1 cellular context compared by ENCODE assay signal in the genomic region with DNA sequence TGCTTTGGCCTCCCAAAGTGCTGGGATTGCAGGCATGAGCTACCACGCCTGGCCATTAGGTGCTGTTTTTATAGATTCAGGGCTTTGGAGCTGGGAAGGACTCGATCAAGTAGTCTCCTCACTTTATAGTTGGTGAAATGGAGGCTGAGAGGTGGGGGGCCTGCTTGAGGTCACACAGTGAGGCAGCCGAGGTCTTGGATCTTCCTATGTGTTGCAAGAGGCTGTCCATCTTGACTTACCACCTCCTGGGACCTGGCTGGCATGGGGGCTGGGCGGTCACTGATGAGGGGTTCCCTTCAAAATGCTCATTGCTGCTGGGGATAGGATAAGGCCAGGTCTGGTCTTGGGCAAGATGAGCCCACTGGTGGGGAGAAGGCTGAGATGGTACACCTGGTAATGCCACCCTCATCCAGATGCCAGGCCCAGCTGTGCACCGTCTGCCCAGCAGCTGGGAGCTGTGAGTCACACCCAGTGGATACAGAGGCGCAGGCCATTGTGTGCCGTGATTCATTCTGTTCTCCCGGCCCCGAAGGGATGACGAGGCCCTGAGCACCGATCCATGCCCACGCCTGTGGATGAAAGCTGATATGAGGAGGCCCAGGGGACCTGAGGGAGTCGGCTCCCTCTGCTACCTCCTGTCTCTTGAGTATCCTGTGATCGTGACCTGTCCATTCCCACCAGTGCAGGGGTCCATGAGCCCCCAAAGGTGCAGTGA.
TF ChIP-seq lines count a peak whose summit lies in the region.

No MANE protein-coding gene starts in this region.

TF ChIP-seq in IMR-90, 13 proteins besides CTCF, POLR2A, EP300 and RAD21 (continued from another document):
- peak; percentile 98 for TF ChIP-seq FOS (IDR thresholded peaks at IDR 0.05; ENCODE audit: low read depth, low read length)
- TF ChIP-seq, protein P1, sequence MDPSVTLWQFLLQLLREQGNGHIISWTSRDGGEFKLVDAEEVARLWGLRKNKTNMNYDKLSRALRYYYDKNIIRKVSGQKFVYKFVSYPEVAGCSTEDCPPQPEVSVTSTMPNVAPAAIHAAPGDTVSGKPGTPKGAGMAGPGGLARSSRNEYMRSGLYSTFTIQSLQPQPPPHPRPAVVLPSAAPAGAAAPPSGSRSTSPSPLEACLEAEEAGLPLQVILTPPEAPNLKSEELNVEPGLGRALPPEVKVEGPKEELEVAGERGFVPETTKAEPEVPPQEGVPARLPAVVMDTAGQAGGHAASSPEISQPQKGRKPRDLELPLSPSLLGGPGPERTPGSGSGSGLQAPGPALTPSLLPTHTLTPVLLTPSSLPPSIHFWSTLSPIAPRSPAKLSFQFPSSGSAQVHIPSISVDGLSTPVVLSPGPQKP (IDR thresholded peaks at IDR 0.05; ENCODE audit: borderline replicate concordance, low read depth, low read length), result no peak
- TF ChIP-seq USF2 (IDR thresholded peaks at IDR 0.05; ENCODE audit: low read depth, low read length), result no peak
- TF ChIP-seq CEBPB (IDR thresholded peaks at IDR 0.05; ENCODE audit: low read depth, low read length), result peak; percentile 71
- peak; percentile 60 for TF ChIP-seq BHLHE40 (IDR thresholded peaks at IDR 0.05; ENCODE audit: low read depth, low read length)
- no peak for TF ChIP-seq CHD1 (IDR thresholded peaks at IDR 0.05; ENCODE audit: low read depth, low read length)
- TF ChIP-seq NFE2L2 (IDR thresholded peaks at IDR 0.05; ENCODE audit: low read depth, low read length), result 0 out of 2 replicates have a peak, but pooled peaks have one; percentile 11
- TF ChIP-seq RFX5 (IDR thresholded peaks at IDR 0.05; ENCODE audit: low read depth, low read length), result no peak
- TF ChIP-seq MXI1 (IDR thresholded peaks at IDR 0.05; ENCODE audit: borderline replicate concordance, low read depth, low read length), result peak; percentile 40; the same call in 1 of the 2 replicates
- TF ChIP-seq SMC3 (IDR thresholded peaks at IDR 0.05; ENCODE audit: low read depth, low read length), result no peak
- TF ChIP-seq MAFK (IDR thresholded peaks at IDR 0.05; ENCODE audit: low read depth, low read length), result no peak
TF ChIP-seq in IMR-90: peak in this region for 7.
